11 cellular contexts compared by ENCODE assay signal in genomic region chr9:116154334-116154975, GRCh38. TPM values are rescaled to one million over a fixed set of nuclear protein-coding genes. Genes with fewer than 3 reads are reported as not detected.
DNase-seq lines count a peak whose midpoint lies in the region; ATAC-seq, FAIRE-seq and TF ChIP-seq lines count a peak whose summit lies in the region.
"Had no signal": no experiment of that assay in that cellular context is flagged by ENCODE, and none has a peak within 500 bp of the region (broad histone marks: within the 10 kb centered on the region; RNA-seq: fewer than 3 reads in every experiment).

No MANE protein-coding gene starts in this region.

- H3K27me3 ChIP-seq in brain microvascular endothelial cell (replicated peaks): no peaks in the 10 kb centered on the region
- H3K27me3 ChIP-seq in keratinocyte (ENCODE audit: control insufficient read depth, extremely low read depth, insufficient read depth, low read length): no peaks in the 10 kb centered on the region
- peaks cover 43% of the 10 kb centered on the region for H3K27me3 ChIP-seq in suprapubic skin

- dilution Hi-C loops in keratinocyte (cut with MboI; ENCODE audit: extremely low pct_ligation_motif_present, low sequenced_read_pairs): no loop called here

- TF ChIP-seq CTCF in brain microvascular endothelial cell (IDR thresholded peaks at IDR 0.05; ENCODE audit: low read depth, low read length, missing control alignments): no peak
- TF ChIP-seq CTCF in keratinocyte (optimal IDR thresholded peaks at IDR 0.05 in 1 of 3, IDR thresholded peaks at IDR 0.05 in 1 of 3, conservative IDR thresholded peaks at IDR 0.05 in 1 of 3; ENCODE audit: extremely low read depth in 1 of 3, insufficient read depth in 2 of 3, low read length in 3 of 3): no peak
- TF ChIP-seq CTCF in suprapubic skin (IDR thresholded peaks at IDR 0.05): no peak

- in situ Hi-C loops in brain microvascular endothelial cell (cut with HindIII; ENCODE audit: low pct_ligation_motif_present, low sequenced_read_pairs): no loop called here

- ATAC-seq in GM19351 (IDR thresholded peaks at IDR 0.05; ENCODE audit: unreplicated experiment) (no peak), GM19324 (IDR thresholded peaks at IDR 0.05; ENCODE audit: low FRiP score, unreplicated experiment) (no peak), GM21526 (IDR thresholded peaks at IDR 0.05; ENCODE audit: low FRiP score, unreplicated experiment) (no peak)

- H3K4me1 ChIP-seq in keratinocyte (ENCODE audit: control insufficient read depth, extremely low read depth, insufficient read depth, low read length) (peaks cover 29% of the 10 kb centered on the region), suprapubic skin (peaks cover 29% of the 10 kb centered on the region)

- peak overlapping the region; percentile 69 for H3K9ac ChIP-seq in keratinocyte (ENCODE audit: control insufficient read depth, extremely low read depth, insufficient read depth, low read length)

- peaks cover 26% of the 10 kb centered on the region for H3K36me3 ChIP-seq in brain microvascular endothelial cell (replicated peaks)
- H3K36me3 ChIP-seq in keratinocyte (ENCODE audit: control insufficient read depth in 2 of 2, extremely low read depth in 1 of 2, insufficient read depth in 2 of 2, low read length in 2 of 2): no peaks in the 10 kb centered on the region
- H3K36me3 ChIP-seq in suprapubic skin: no peaks in the 10 kb centered on the region

- TF ChIP-seq POLR2A in suprapubic skin (IDR thresholded peaks at IDR 0.05): no peak

- no peak for FAIRE-seq in keratinocyte (lab: Jason Lieb, UNC)
- FAIRE-seq: A204.1 had no signal

- H4K20me1 ChIP-seq in keratinocyte (ENCODE audit: control insufficient read depth, extremely low read depth, insufficient read depth, low read length): no peaks in the 10 kb centered on the region

- DNase-seq in DMS53 (lab: John Stamatoyannopoulos, UW): peak; percentile 52
- DNase-seq in DMS53 treated with DMSO at 0.1 percent for 48 hours (lab: John Stamatoyannopoulos, UW; ENCODE audit: unreplicated experiment): no peak
- DNase-seq in brain microvascular endothelial cell: no peak
- no peak for DNase-seq in keratinocyte (ENCODE audit: low read depth, low spot score)
- no peak for DNase-seq in suprapubic skin (ENCODE audit: low spot score in 2 of 2)
- DNase-seq: T-cell had no signal

- H3K4me3 ChIP-seq in brain microvascular endothelial cell (ENCODE audit: low read depth, low read length) (peak overlapping the region; percentile 88), keratinocyte (ENCODE audit: control insufficient read depth in 2 of 3, extremely low read depth in 1 of 3, insufficient read depth in 2 of 3, low read depth in 1 of 3, low read length in 3 of 3) (peak overlapping the region; percentile 53 to 68 (median 55)), suprapubic skin (peak overlapping the region; percentile 54)

- no peaks in the 10 kb centered on the region for H3K9me1 ChIP-seq in keratinocyte (ENCODE audit: control insufficient read depth, extremely low read depth, insufficient read depth, low read length)

- peak overlapping the region; percentile 83 for H3K4me2 ChIP-seq in keratinocyte (ENCODE audit: control insufficient read depth, extremely low read depth, insufficient read depth, low read depth, low read length)

- WGBS in suprapubic skin: 2% methylated on average over 10 of the region's 74 CpGs

- H2AFZ ChIP-seq in keratinocyte (ENCODE audit: control insufficient read depth, low read length): peak overlapping the region; percentile 72

- H3K9me3 ChIP-seq in keratinocyte (ENCODE audit: control insufficient read depth, low read depth, low read length) (no peaks in the 10 kb centered on the region), suprapubic skin (no peaks in the 10 kb centered on the region)

- H3K27ac ChIP-seq in brain microvascular endothelial cell (peak overlapping the region; percentile 97), keratinocyte (ENCODE audit: control insufficient read depth, insufficient read depth, low read length) (peak overlapping the region; percentile 23), suprapubic skin (peak overlapping the region; percentile 20)
- H3K27ac ChIP-seq: epithelial cell of prostate had no signal

- no peak for TF ChIP-seq EP300 in suprapubic skin (IDR thresholded peaks at IDR 0.05)

- no peaks in the 10 kb centered on the region for H3K79me2 ChIP-seq in keratinocyte (ENCODE audit: control insufficient read depth, insufficient read depth, low read length)

RNA-seq across cellular contexts. Expression of gene PAPPA, which starts 0.9 kb away (rescaled TPM):
- 0.39 to 2.6 TPM (median 0.77 TPM) in 3 replicates for polyA plus RNA-seq in keratinocyte
- 0.07 TPM for polyA plus RNA-seq in keratinocyte (2011; ENCODE audit: low read depth)
- polyA plus RNA-seq in keratinocyte (2011; cell fraction: cytosol; rRNA removed): 0.45 and 0.60 TPM in 2 replicates
- polyA plus RNA-seq in keratinocyte (2011; cell fraction: nucleus; rRNA removed): 2.5 and 2.6 TPM in 2 replicates
- polyA plus RNA-seq in keratinocyte (2012; ENCODE audit: low replicate concordance): 0.04 and 1.9 TPM in 2 replicates
- 2.3 to 10.1 TPM (median 3.2 TPM) in 3 replicates for polyA minus RNA-seq in keratinocyte
- polyA minus RNA-seq in keratinocyte (2011; cell fraction: cytosol; rRNA and poly(A)+ RNA removed): 1.2 TPM
- polyA minus RNA-seq in keratinocyte (2011; cell fraction: nucleus; rRNA and poly(A)+ RNA removed): 5.8 and 8.8 TPM in 2 replicates
- 1 to 10 TPM in 3 of 4 donors, under 1 TPM in 1; 0.53 to 2.3 (median 1.4) TPM for total RNA-seq in suprapubic skin

Comparison
In these comparisons a context has a peak if more than half of its experiments do, and no peak if none do; other contexts are left out.
1. H3K27ac ChIP-seq: peak in every context shown above with its lines; median percentile 97 in brain microvascular endothelial cell; 23 in keratinocyte; 20 in suprapubic skin.